Comparison of ENCODE assay signal across 10 cellular contexts in the genomic region with DNA sequence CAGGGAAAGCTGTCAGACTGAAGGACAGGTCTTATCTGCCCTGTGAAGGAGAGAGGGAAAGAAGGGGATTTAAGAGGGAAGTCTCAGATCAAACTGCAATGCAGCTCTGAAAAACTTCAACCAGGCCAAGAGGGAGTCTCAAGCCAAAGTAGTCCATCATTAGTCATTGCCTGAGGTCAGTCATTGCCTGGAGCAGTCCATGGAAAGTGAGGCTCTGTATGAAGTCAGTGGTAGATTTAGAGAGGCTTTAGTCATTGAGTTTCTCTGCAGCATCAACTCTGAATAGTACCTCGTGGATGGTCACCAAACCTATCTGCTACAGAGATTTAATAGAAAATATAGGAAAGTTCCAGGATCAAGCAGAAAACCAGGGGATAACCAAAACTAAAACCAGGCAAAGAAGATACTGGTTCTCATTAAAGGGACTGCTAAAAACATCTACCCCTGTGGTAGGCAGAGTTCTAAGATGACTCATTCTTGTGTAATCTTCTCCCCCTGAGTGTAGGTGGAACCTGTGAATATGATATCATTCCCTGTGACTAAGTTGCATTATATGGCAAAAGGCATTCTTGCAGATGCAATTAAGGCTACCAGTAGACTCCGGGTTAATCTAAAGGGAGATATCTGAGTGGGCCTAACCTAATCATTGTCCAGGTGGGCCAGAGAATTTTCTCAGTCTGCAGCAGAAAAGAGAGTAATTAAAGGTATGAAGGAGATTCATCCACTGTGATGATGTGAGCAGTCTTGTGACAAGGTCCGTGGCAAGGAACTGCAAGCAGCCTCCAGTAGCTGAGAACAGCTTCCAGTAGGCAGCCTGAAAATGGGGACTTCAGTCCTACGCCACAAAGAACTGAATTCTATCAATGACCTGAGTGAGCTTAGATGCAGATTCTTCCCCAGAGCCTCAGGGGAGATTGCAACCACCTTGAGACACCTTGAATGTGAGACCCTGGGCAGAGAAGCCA.
DNase-seq lines count a peak whose midpoint lies in the region; ATAC-seq and TF ChIP-seq lines count a peak whose summit lies in the region.
"Had no signal": no experiment of that assay in that cellular context is flagged by ENCODE, and none has a peak within 500 bp of the region (broad histone marks: within the 10 kb centered on the region; RNA-seq: fewer than 3 reads in every experiment).

No MANE protein-coding gene starts in this region.

- in situ Hi-C loops in astrocyte of the spinal cord (cut with HindIII; ENCODE audit: low sequenced_read_pairs) = no loop called here

- no peak overlapping the region for H3K27ac ChIP-seq in Peyer's patch

- TF ChIP-seq CTCF in astrocyte of the spinal cord (IDR thresholded peaks at IDR 0.05; ENCODE audit: low read depth, low read length) (no peak), Peyer's patch (IDR thresholded peaks at IDR 0.05) (no peak)

- DNase-seq in activated T-cell treated with anti-CD3 and anti-CD28 coated beads, Interleukin-2, amount 50 U/mL, for 4 hours = no peak
- no peak for DNase-seq in activated T-cell treated with anti-CD3 and anti-CD28 coated beads, Interleukin-2, amount 50 U/mL, for 48 hours
- DNase-seq in astrocyte of the spinal cord (ENCODE audit: low read depth, low spot score) (peak; percentile 68), NCI-H187 treated with DMSO at 0.1 percent for 48 hours (lab: John Stamatoyannopoulos, UW) (no peak), Peyer's patch (no peak)
- DNase-seq in stimulated activated naive CD8-positive, alpha-beta T cell treated with anti-CD3 and anti-CD28 coated beads, Interleukin-15, amount 100 ng/mL, for 72 hours = no peak
- DNase-seq in stimulated activated CD4-positive, alpha-beta T cell treated with anti-CD3 and anti-CD28 coated beads, Interleukin-4, amount 100 ng/mL, for 1 hour = no peak
- DNase-seq: BE2C had no signal

- H3K9me3 Mint-ChIP-seq in activated T-cell treated with anti-CD3 and anti-CD28 coated beads, Interleukin-2, amount 50 U/mL, for 4 hours = no peaks in the 10 kb centered on the region
- H3K9me3 Mint-ChIP-seq in stimulated activated naive CD8-positive, alpha-beta T cell treated with anti-CD3 and anti-CD28 coated beads, Interleukin-15, amount 100 ng/mL, for 72 hours = no peaks in the 10 kb centered on the region

- H3K9me3 ChIP-seq in Peyer's patch = no peaks in the 10 kb centered on the region
- H3K9me3 ChIP-seq: BE2C had no signal

- peaks cover 5% of the 10 kb centered on the region for H3K27me3 Mint-ChIP-seq in activated T-cell treated with anti-CD3 and anti-CD28 coated beads, Interleukin-2, amount 50 U/mL, for 4 hours (ENCODE audit: low read depth)
- H3K27me3 Mint-ChIP-seq in stimulated activated naive CD8-positive, alpha-beta T cell treated with anti-CD3 and anti-CD28 coated beads, Interleukin-15, amount 100 ng/mL, for 72 hours = peaks cover 17% of the 10 kb centered on the region

- no peaks in the 10 kb centered on the region for H3K4me1 ChIP-seq in Peyer's patch
- H3K4me1 ChIP-seq: BE2C had no signal

- no peak overlapping the region for H3K4me3 Mint-ChIP-seq in activated T-cell treated with anti-CD3 and anti-CD28 coated beads, Interleukin-2, amount 50 U/mL, for 4 hours
- H3K4me3 Mint-ChIP-seq in stimulated activated naive CD8-positive, alpha-beta T cell treated with anti-CD3 and anti-CD28 coated beads, Interleukin-15, amount 100 ng/mL, for 72 hours = no peak overlapping the region
- H3K4me3 Mint-ChIP-seq: memory B cell had no signal

- H3K36me3 ChIP-seq in Peyer's patch = no peaks in the 10 kb centered on the region
- H3K36me3 ChIP-seq: BE2C had no signal

- H3K4me3 ChIP-seq in astrocyte of the spinal cord (ENCODE audit: low read depth, low read length) (no peak overlapping the region), Peyer's patch (no peak overlapping the region)

- H3K27me3 ChIP-seq in Peyer's patch = no peaks in the 10 kb centered on the region
- H3K27me3 ChIP-seq: BE2C had no signal

- H3K4me1 Mint-ChIP-seq in activated T-cell treated with anti-CD3 and anti-CD28 coated beads, Interleukin-2, amount 50 U/mL, for 4 hours (ENCODE audit: low read depth) = peaks cover 2% of the 10 kb centered on the region
- peaks cover 12% of the 10 kb centered on the region for H3K4me1 Mint-ChIP-seq in stimulated activated naive CD8-positive, alpha-beta T cell treated with anti-CD3 and anti-CD28 coated beads, Interleukin-15, amount 100 ng/mL, for 72 hours
- H3K4me1 Mint-ChIP-seq: memory B cell had no signal

- no peak for TF ChIP-seq POLR2A in Peyer's patch (IDR thresholded peaks at IDR 0.05)

- peak; percentile 81 to 87 for ATAC-seq in activated T-cell treated with anti-CD3 and anti-CD28 coated beads, Interleukin-2, amount 50 U/mL, for 4 hours
- peak; percentile 71 for ATAC-seq in HG03175 (IDR thresholded peaks at IDR 0.05; ENCODE audit: unreplicated experiment)
- peak; percentile 88 for ATAC-seq in stimulated activated naive CD8-positive, alpha-beta T cell treated with anti-CD3 and anti-CD28 coated beads, Interleukin-15, amount 100 ng/mL, for 72 hours

- no peak overlapping the region for H3K27ac Mint-ChIP-seq in stimulated activated naive CD8-positive, alpha-beta T cell treated with anti-CD3 and anti-CD28 coated beads, Interleukin-15, amount 100 ng/mL, for 72 hours
- H3K27ac Mint-ChIP-seq: memory B cell had no signal

- no peaks in the 10 kb centered on the region for H3K36me3 Mint-ChIP-seq in activated T-cell treated with anti-CD3 and anti-CD28 coated beads, Interleukin-2, amount 50 U/mL, for 4 hours (ENCODE audit: insufficient read depth)
- H3K36me3 Mint-ChIP-seq: memory B cell had no signal
